Comparison of ENCODE assay signal across 8 cellular contexts in the genomic region with DNA sequence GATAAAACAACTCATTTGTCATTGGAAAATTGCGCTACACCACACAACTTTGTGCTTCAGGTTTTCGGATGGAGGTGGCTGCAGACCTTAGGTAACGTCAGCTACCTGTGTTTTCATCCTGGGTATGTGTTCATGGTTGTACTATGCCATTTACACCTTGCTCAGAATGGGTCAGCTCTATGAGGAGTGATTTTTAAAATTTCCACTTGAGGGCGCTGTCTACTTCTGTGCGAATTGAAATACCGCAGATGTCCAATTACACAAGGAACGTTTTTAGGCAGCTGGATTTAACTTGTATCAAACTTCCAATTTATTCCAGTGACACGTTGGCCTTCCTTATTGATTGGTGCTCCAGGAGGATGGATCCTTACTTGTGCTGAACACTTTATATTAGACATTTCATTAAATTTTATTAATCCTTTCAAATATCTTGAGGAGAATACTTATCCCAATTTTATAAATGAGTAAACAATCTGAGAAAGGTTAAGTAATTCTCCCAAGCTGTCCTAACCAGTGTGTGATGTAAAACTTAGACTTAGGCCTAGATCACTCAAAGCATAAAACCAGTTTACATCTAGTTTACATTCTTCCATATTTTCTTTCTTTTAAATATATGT. TPM values are rescaled to one million over a fixed set of nuclear protein-coding genes. Genes with fewer than 3 reads are reported as not detected.
DNase-seq lines count a peak whose midpoint lies in the region; ATAC-seq and TF ChIP-seq lines count a peak whose summit lies in the region.

No MANE protein-coding gene starts in this region.

- ATAC-seq in GM18505 (IDR thresholded peaks at IDR 0.05; ENCODE audit: unreplicated experiment) = peak; percentile 86
- peak; percentile 77 for ATAC-seq in HG03066 (IDR thresholded peaks at IDR 0.05; ENCODE audit: low read depth, unreplicated experiment)
- ATAC-seq in mucosa of descending colon = peak; percentile 64

- H3K36me3 ChIP-seq in mucosa of descending colon (ENCODE audit: low read depth) = no peaks in the 10 kb centered on the region

- intact Hi-C loops in mucosa of descending colon (cut with DNase I, micrococcal nuclease) = no loop called here

- no peak for DNase-seq in AG09309 (ENCODE audit: low read depth)
- DNase-seq in NCI-H446 (lab: John Stamatoyannopoulos, UW) = peak; percentile 42 to 83
- DNase-seq in cerebellar cortex (ENCODE audit: low spot score) = peak; percentile 8
- DNase-seq in mucosa of descending colon = peak in 1 of 3 donors; percentile 42
- no peak for DNase-seq in activated CD8-positive, alpha-beta memory T cell treated with anti-CD3 and anti-CD28 coated beads, Interleukin-2, amount 50 U/mL, for 48 hours
- DNase-seq in activated T-cell treated with anti-CD3 and anti-CD28 coated beads, Interleukin-2, amount 50 U/mL, for 1 hour = no peak

- H3K4me3 ChIP-seq in AG09309 (ENCODE audit: control insufficient read depth, low read depth, low read length) (no peak overlapping the region), mucosa of descending colon (no peak overlapping the region)

- no peak for TF ChIP-seq POLR2A in GM18505 (IDR thresholded peaks at IDR 0.05; ENCODE audit: borderline replicate concordance, extremely low read depth, insufficient read depth, insufficient read length)

- no peaks in the 10 kb centered on the region for H3K4me1 ChIP-seq in mucosa of descending colon (ENCODE audit: low read depth)

- H3K9me3 ChIP-seq in mucosa of descending colon = no peaks in the 10 kb centered on the region

- TF ChIP-seq CTCF in AG09309 (IDR thresholded peaks at IDR 0.05; ENCODE audit: control insufficient read depth, insufficient read depth, low read depth, low read length, missing control alignments) = peak; percentile 60
- TF ChIP-seq CTCF in mucosa of descending colon (IDR thresholded peaks at IDR 0.05) = peak; percentile 21

RNA-seq across cellular contexts. Expression of a gene that starts 23.4 kb away (rescaled TPM):
- total RNA-seq in mucosa of descending colon = 1 to 10 TPM; 1.0 to 1.3 (median 1.2) TPM

Comparison
In these comparisons a context has a peak if more than half of its experiments do, and no peak if none do; other contexts are left out.
1. DNase-seq: peak in NCI-H446 (2 of 2) and cerebellar cortex (single experiment); none in AG09309 (single experiment), activated CD8-positive, alpha-beta memory T cell treated with anti-CD3 and anti-CD28 coated beads, Interleukin-2, amount 50 U/mL, for 48 hours (single experiment) and activated T-cell treated with anti-CD3 and anti-CD28 coated beads, Interleukin-2, amount 50 U/mL, for 1 hour (single experiment).
2. Peak in every context shown above with its lines, with median percentiles within 50 percentile points of each other: ATAC-seq.